In the genomic region with DNA sequence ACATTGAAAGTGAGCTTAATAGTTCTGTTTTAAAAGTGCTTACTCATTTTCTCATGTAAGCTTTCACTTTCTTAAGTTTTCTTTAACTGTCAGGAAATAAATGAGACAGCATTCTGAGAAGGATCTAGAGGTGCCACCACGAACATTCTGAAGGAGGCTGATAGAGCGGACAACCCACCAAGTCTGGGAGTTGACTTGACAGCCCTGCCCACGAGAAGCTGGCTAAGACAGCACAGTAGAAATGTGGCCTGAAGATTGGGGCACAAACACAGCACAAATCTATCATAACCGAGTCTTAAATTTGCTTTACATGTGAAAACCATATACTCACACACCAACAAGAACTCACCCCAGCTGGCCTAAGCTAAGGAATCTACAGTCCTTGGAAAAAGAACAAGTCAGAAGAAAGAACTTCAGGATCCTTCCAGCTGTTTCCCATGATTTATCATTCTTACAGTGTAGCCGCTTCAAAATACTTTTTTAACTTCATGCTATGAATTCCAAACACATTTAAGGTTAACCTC, we compare ENCODE assay signal across 1 cellular context.
A peak's percentile ranks its signal among the peaks of the same experiment; 100 is the strongest.
TF ChIP-seq lines count a peak whose summit lies in the region.

No MANE protein-coding gene starts in this region.

TF ChIP-seq in GM12878, 131 proteins besides CTCF, POLR2A, EP300 and RAD21 (continued from another document):
- TF ChIP-seq, protein P1, sequence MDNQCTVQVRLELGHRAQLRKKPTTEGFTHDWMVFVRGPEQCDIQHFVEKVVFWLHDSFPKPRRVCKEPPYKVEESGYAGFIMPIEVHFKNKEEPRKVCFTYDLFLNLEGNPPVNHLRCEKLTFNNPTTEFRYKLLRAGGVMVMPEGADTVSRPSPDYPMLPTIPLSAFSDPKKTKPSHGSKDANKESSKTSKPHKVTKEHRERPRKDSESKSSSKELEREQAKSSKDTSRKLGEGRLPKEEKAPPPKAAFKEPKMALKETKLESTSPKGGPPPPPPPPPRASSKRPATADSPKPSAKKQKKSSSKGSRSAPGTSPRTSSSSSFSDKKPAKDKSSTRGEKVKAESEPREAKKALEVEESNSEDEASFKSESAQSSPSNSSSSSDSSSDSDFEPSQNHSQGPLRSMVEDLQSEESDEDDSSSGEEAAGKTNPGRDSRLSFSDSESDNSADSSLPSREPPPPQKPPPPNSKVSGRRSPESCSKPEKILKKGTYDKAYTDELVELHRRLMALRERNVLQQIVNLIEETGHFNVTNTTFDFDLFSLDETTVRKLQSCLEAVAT (IDR thresholded peaks at IDR 0.05), result 0 out of 2 replicates have a peak, but pooled peaks have one; percentile 1
- TF ChIP-seq NFIC (IDR thresholded peaks at IDR 0.05; ENCODE audit: low read depth, low read length) (peak; percentile 32; the same call in 1 of the 2 replicates), RUNX3 (IDR thresholded peaks at IDR 0.05; ENCODE audit: low read length) (peak; percentile 16; the same call in 1 of the 2 replicates), EED (IDR thresholded peaks at IDR 0.05; ENCODE audit: low read depth) (0 out of 2 replicates have a peak, but pooled peaks have one; percentile 21), BACH1 (IDR thresholded peaks at IDR 0.05; ENCODE audit: borderline replicate concordance) (peak; percentile 98), JUNB (IDR thresholded peaks at IDR 0.05) (peak; percentile 33)
- TF ChIP-seq, protein P2, sequence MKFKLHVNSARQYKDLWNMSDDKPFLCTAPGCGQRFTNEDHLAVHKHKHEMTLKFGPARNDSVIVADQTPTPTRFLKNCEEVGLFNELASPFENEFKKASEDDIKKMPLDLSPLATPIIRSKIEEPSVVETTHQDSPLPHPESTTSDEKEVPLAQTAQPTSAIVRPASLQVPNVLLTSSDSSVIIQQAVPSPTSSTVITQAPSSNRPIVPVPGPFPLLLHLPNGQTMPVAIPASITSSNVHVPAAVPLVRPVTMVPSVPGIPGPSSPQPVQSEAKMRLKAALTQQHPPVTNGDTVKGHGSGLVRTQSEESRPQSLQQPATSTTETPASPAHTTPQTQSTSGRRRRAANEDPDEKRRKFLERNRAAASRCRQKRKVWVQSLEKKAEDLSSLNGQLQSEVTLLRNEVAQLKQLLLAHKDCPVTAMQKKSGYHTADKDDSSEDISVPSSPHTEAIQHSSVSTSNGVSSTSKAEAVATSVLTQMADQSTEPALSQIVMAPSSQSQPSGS (IDR thresholded peaks at IDR 0.05; ENCODE audit: low read length), result 0 out of 2 replicates have a peak, but pooled peaks have one; percentile 44
- TF ChIP-seq, protein P3, sequence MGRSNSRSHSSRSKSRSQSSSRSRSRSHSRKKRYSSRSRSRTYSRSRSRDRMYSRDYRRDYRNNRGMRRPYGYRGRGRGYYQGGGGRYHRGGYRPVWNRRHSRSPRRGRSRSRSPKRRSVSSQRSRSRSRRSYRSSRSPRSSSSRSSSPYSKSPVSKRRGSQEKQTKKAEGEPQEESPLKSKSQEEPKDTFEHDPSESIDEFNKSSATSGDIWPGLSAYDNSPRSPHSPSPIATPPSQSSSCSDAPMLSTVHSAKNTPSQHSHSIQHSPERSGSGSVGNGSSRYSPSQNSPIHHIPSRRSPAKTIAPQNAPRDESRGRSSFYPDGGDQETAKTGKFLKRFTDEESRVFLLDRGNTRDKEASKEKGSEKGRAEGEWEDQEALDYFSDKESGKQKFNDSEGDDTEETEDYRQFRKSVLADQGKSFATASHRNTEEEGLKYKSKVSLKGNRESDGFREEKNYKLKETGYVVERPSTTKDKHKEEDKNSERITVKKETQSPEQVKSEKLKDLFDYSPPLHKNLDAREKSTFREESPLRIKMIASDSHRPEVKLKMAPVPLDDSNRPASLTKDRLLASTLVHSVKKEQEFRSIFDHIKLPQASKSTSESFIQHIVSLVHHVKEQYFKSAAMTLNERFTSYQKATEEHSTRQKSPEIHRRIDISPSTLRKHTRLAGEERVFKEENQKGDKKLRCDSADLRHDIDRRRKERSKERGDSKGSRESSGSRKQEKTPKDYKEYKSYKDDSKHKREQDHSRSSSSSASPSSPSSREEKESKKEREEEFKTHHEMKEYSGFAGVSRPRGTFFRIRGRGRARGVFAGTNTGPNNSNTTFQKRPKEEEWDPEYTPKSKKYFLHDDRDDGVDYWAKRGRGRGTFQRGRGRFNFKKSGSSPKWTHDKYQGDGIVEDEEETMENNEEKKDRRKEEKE (IDR thresholded peaks at IDR 0.05), result no peak
- TF ChIP-seq, protein P4, sequence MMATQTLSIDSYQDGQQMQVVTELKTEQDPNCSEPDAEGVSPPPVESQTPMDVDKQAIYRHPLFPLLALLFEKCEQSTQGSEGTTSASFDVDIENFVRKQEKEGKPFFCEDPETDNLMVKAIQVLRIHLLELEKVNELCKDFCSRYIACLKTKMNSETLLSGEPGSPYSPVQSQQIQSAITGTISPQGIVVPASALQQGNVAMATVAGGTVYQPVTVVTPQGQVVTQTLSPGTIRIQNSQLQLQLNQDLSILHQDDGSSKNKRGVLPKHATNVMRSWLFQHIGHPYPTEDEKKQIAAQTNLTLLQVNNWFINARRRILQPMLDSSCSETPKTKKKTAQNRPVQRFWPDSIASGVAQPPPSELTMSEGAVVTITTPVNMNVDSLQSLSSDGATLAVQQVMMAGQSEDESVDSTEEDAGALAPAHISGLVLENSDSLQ (IDR thresholded peaks at IDR 0.05), result 0 out of 2 replicates have a peak, but pooled peaks have one; percentile 14
- TF ChIP-seq, protein P5, sequence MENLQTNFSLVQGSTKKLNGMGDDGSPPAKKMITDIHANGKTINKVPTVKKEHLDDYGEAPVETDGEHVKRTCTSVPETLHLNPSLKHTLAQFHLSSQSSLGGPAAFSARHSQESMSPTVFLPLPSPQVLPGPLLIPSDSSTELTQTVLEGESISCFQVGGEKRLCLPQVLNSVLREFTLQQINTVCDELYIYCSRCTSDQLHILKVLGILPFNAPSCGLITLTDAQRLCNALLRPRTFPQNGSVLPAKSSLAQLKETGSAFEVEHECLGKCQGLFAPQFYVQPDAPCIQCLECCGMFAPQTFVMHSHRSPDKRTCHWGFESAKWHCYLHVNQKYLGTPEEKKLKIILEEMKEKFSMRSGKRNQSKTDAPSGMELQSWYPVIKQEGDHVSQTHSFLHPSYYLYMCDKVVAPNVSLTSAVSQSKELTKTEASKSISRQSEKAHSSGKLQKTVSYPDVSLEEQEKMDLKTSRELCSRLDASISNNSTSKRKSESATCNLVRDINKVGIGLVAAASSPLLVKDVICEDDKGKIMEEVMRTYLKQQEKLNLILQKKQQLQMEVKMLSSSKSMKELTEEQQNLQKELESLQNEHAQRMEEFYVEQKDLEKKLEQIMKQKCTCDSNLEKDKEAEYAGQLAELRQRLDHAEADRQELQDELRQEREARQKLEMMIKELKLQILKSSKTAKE (IDR thresholded peaks at IDR 0.05; ENCODE audit: low read depth, poor library complexity, severe bottlenecking), result peak; percentile 9
